In the genomic region with DNA sequence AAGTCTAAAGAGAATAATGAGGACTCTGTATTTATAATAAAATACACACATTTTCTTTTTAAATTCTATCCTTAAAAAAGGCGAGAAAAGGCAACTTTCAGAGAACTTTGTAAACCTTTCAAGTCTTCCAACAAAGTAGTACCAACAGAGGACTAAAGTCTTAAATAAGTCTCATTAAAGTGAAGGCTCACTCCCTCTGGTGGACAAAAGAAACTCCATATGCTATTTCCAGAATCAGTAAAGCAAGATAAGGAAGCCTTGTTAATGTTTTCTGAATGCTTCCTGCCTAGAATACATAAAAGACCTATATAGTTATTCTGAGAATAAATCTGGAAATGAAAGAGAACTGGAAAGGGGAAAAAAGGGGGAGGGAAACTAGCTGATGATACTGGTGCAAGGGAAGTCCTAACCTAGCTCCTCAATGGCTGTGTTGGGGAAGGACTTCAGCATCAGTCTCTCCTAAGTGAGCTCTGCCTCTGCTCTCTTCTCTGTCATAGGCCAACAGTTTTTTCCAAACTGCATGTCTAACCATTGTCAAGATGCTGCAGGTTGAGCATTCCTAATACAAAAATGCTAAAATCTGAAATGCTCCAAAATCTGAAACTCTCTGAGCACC, we compare ENCODE assay signal across 8 cellular contexts. TPM values are rescaled to one million over a fixed set of nuclear protein-coding genes. Genes with fewer than 3 reads are reported as not detected.
DNase-seq lines count a peak whose midpoint lies in the region; ATAC-seq, FAIRE-seq and TF ChIP-seq lines count a peak whose summit lies in the region.

No MANE protein-coding gene starts in this region.

- H3K4me3 Mint-ChIP-seq in activated T-helper 1 cell treated with anti-CD3 and anti-CD28 coated beads, Interleukin-12 subunit alpha, Interleukin-12 subunit beta, Interleukin-2, Interleukin-4 antibody, amounts not matched to agents 30 ng/mL and 10 ng/mL and 1 ng/mL, durations not matched to agents 14 hours and 24 hours and 36 hours = peak overlapping the region; percentile 33

- H3K4me1 ChIP-seq in heart right ventricle (peaks cover 0 to 73% (median 22%) of the 10 kb centered on the region in 9 donors), small intestine (ENCODE audit: control insufficient read depth in 2 of 2, insufficient read depth in 1 of 2, low read depth in 1 of 2, low read length in 1 of 2) (peaks cover 11 to 17% of the 10 kb centered on the region in 2 donors)

- FAIRE-seq in GM18507 (lab: Jason Lieb, UNC) = peak; percentile 50
- no peak for FAIRE-seq in small intestine (lab: Jason Lieb, UNC)

- no peak overlapping the region for H3K27ac ChIP-seq in heart right ventricle
- H3K27ac ChIP-seq in small intestine (ENCODE audit: low read depth in 1 of 2, low read length in 1 of 2) = no peak overlapping the region

- H3K36me3 ChIP-seq in heart right ventricle (peaks cover 0 to 8% (median 0%) of the 10 kb centered on the region in 9 donors), small intestine (ENCODE audit: control insufficient read depth in 2 of 2, insufficient read depth in 2 of 2, low read length in 2 of 2) (peaks cover 7% of the 10 kb centered on the region in 2 donors)

- ATAC-seq in HG03066 (IDR thresholded peaks at IDR 0.05; ENCODE audit: low read depth, unreplicated experiment) (peak; percentile 59), heart right ventricle (peak in 5 of 8 donors; percentile 56 to 73 (median 61))

- H3K36me3 Mint-ChIP-seq in activated T-helper 1 cell treated with anti-CD3 and anti-CD28 coated beads, Interleukin-12 subunit alpha, Interleukin-12 subunit beta, Interleukin-2, Interleukin-4 antibody, amounts not matched to agents 30 ng/mL and 10 ng/mL and 1 ng/mL, durations not matched to agents 14 hours and 24 hours and 36 hours (ENCODE audit: low read depth) = peaks cover 59% of the 10 kb centered on the region

- peaks cover 87% of the 10 kb centered on the region for H3K4me1 Mint-ChIP-seq in activated T-helper 1 cell treated with anti-CD3 and anti-CD28 coated beads, Interleukin-12 subunit alpha, Interleukin-12 subunit beta, Interleukin-2, Interleukin-4 antibody, amounts not matched to agents 30 ng/mL and 10 ng/mL and 1 ng/mL, durations not matched to agents 14 hours and 24 hours and 36 hours (ENCODE audit: low read depth)

- H3K27me3 Mint-ChIP-seq in activated T-helper 1 cell treated with anti-CD3 and anti-CD28 coated beads, Interleukin-12 subunit alpha, Interleukin-12 subunit beta, Interleukin-2, Interleukin-4 antibody, amounts not matched to agents 30 ng/mL and 10 ng/mL and 1 ng/mL, durations not matched to agents 14 hours and 24 hours and 36 hours (ENCODE audit: insufficient read depth) = no peaks in the 10 kb centered on the region

- peak; percentile 23 to 79 (median 70) for TF ChIP-seq CTCF in heart right ventricle (IDR thresholded peaks at IDR 0.05)

- H3K9me3 ChIP-seq in heart right ventricle (no peaks in the 10 kb centered on the region), small intestine (ENCODE audit: control insufficient read depth, low read depth) (no peaks in the 10 kb centered on the region)

- DNase-seq in AML-193 (lab: John Stamatoyannopoulos, UW) (peak; percentile 70 to 72), GM18507 (ENCODE audit: extremely low spot score, insufficient read length, low read depth) (peak; percentile 7), NCI-H446 (lab: John Stamatoyannopoulos, UW) (peak; percentile 38 to 75), heart right ventricle (no peak), small intestine (peak; percentile 81), mucosa of gallbladder (ENCODE audit: low spot score) (no peak)
- DNase-seq in activated T-helper 1 cell treated with anti-CD3 and anti-CD28 coated beads, Interleukin-12 subunit alpha, Interleukin-12 subunit beta, Interleukin-2, Interleukin-4 antibody, amounts not matched to agents 30 ng/mL and 10 ng/mL and 1 ng/mL, durations not matched to agents 14 hours and 24 hours and 36 hours (ENCODE audit: low spot score) = no peak

- 67 to 69% methylated on average over 1 of the region's 1 CpG for WGBS in heart right ventricle, 2 donors
- WGBS in small intestine, 3 donors = 78 to 86% (median 80%) methylated on average over 1 of the region's 1 CpG

- no peaks in the 10 kb centered on the region for H3K9me3 Mint-ChIP-seq in activated T-helper 1 cell treated with anti-CD3 and anti-CD28 coated beads, Interleukin-12 subunit alpha, Interleukin-12 subunit beta, Interleukin-2, Interleukin-4 antibody, amounts not matched to agents 30 ng/mL and 10 ng/mL and 1 ng/mL, durations not matched to agents 14 hours and 24 hours and 36 hours

- H3K27me3 ChIP-seq in heart right ventricle (no peaks in the 10 kb centered on the region), small intestine (ENCODE audit: control insufficient read depth in 2 of 2, insufficient read depth in 2 of 2, low read length in 2 of 2) (no peaks in the 10 kb centered on the region)

- H3K27ac Mint-ChIP-seq in activated T-helper 1 cell treated with anti-CD3 and anti-CD28 coated beads, Interleukin-12 subunit alpha, Interleukin-12 subunit beta, Interleukin-2, Interleukin-4 antibody, amounts not matched to agents 30 ng/mL and 10 ng/mL and 1 ng/mL, durations not matched to agents 14 hours and 24 hours and 36 hours = peak overlapping the region; percentile 61

- H3K4me3 ChIP-seq in heart right ventricle (no peak overlapping the region), small intestine (ENCODE audit: low read depth in 1 of 2, low read length in 2 of 2) (no peak overlapping the region)

- intact Hi-C loops in activated T-helper 1 cell treated with anti-CD3 and anti-CD28 coated beads, Interleukin-12 subunit alpha, Interleukin-12 subunit beta, Interleukin-2, Interleukin-4 antibody, amounts not matched to agents 30 ng/mL and 10 ng/mL and 1 ng/mL, durations not matched to agents 14 hours and 24 hours and 36 hours (cut with micrococcal nuclease) = loop anchor here (1.0 to 2.0 kb wide), 7 partner anchors 71 to 239 kb away; a partner anchor contains a TSS
- intact Hi-C loops in heart right ventricle (cut with DNase I) = loop anchor here in 6 of 10 donors (2.0 to 10.0 kb wide), 4 partner anchors 71 to 201 kb away; a partner anchor contains a TSS

RNA-seq across cellular contexts. Expression of a gene that starts 7.2 kb away (rescaled TPM):
- 216 and 218 TPM in 2 replicates for total RNA-seq in activated T-helper 1 cell treated with anti-CD3 and anti-CD28 coated beads, Interleukin-12 subunit alpha, Interleukin-12 subunit beta, Interleukin-2, Interleukin-4 antibody, amounts not matched to agents 30 ng/mL and 10 ng/mL and 1 ng/mL, durations not matched to agents 14 hours and 24 hours and 36 hours
- total RNA-seq in heart right ventricle (10 to 100 TPM; 24.8 to 33.0 (median 27.1) TPM), mucosa of gallbladder (234 TPM)
- polyA plus RNA-seq in heart right ventricle (10 to 100 TPM in 1 of 2 donors, 1 to 10 TPM in 1; 8.3 to 15.8 TPM), small intestine (10 to 100 TPM; 46.7 to 84.5 (median 58.6) TPM)

Comparison
In these comparisons a context has a peak if more than half of its experiments do, and no peak if none do; other contexts are left out.
1. DNase-seq: peak in AML-193 (2 of 2), GM18507 (single experiment), NCI-H446 (2 of 2) and small intestine (single experiment); none in activated T-helper 1 cell treated with anti-CD3 and anti-CD28 coated beads, Interleukin-12 subunit alpha, Interleukin-12 subunit beta, Interleukin-2, Interleukin-4 antibody, amounts not matched to agents 30 ng/mL and 10 ng/mL and 1 ng/mL, durations not matched to agents 14 hours and 24 hours and 36 hours (single experiment), heart right ventricle (0 of 2) and mucosa of gallbladder (single experiment).